Comparison of ENCODE assay signal across 10 cellular contexts in the genomic region with DNA sequence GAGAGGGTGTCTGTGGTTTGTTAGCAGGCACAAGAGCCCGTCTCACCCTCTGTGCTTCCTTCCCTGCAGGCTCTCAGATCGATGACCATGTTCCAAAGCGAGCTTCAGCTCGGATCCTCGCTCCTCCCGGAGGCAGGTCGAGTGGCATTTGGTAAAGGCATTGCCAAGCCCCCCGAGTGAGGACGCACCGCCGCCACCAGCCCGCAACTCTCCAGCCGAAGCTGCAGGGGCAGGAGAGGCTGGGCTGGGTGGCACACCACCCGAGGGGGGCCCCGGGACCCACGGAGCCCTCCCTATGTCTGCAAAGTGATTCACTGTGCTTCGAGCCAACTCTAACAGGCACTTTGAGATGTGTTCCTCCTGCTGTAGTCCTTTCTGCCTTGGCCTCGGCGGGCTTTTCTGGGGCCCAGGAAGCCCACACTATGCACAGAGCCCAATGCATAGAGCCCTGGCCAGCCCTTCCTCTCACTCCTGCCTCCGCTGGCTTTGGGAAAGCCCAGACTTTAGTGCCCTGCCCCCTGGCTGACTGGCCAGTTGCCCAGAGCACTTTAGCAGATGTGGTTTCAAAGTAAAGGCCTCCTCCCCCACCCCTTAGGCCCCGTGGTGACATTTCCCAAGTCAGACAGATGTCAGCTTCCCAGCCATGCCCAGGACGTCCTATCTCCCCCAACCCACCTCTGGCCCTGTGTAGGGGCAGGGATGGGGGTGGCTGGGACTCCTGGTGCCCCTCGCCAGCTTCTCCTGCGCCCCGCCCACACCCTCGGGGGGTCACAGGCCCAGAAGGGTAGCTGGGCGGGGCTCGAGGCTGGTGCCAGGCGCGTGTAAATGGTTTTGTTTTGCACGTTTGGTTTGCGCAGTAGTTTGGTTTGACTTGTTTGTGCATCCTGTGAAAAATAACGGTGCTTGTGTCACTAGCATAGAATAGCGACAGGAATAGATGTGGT. TPM values are rescaled to one million over a fixed set of nuclear protein-coding genes. Genes with fewer than 3 reads are reported as not detected.
DNase-seq lines count a peak whose midpoint lies in the region; ATAC-seq and TF ChIP-seq lines count a peak whose summit lies in the region.
"Had no signal": no experiment of that assay in that cellular context is flagged by ENCODE, and none has a peak within 500 bp of the region (broad histone marks: within the 10 kb centered on the region; RNA-seq: fewer than 3 reads in every experiment).

No MANE protein-coding gene starts in this region.

- TF ChIP-seq CTCF in right atrium auricular region (IDR thresholded peaks at IDR 0.05) (no peak), hepatocyte (IDR thresholded peaks at IDR 0.05; ENCODE audit: poor library complexity) (no peak), osteoblast (IDR thresholded peaks at IDR 0.05; ENCODE audit: extremely low read depth, low read depth, low read length) (no peak), GM23338 (conservative IDR thresholded peaks at IDR 0.05; ENCODE audit: low read depth in 2 of 2) (no peak)

- no peak overlapping the region for H3K4me2 ChIP-seq in hepatocyte
- no peak overlapping the region for H3K4me2 ChIP-seq in osteoblast (ENCODE audit: insufficient read depth, low read length)
- no peak overlapping the region for H3K4me2 ChIP-seq in GM23338

- H3K4me1 ChIP-seq in right atrium auricular region (peaks cover 0 to 9% of the 10 kb centered on the region in 2 donors), hepatocyte (ENCODE audit: insufficient read depth) (no peaks in the 10 kb centered on the region), osteoblast (ENCODE audit: insufficient read depth, low read length) (no peaks in the 10 kb centered on the region), GM23338 (ENCODE audit: insufficient read depth) (0 out of 2 replicates have a peak, but pooled peaks cover 6% of the 10 kb centered on the region)

- WGBS in hepatocyte (ENCODE audit: low lambda C conversion rate, missing lambda C conversion rate) = 83% methylated on average over 34 of the region's 34 CpGs

- H3K36me3 ChIP-seq in right atrium auricular region = no peaks in the 10 kb centered on the region
- H3K36me3 ChIP-seq in hepatocyte (replicated peaks; ENCODE audit: insufficient read depth, low read depth) = no peaks in the 10 kb centered on the region
- no peaks in the 10 kb centered on the region for H3K36me3 ChIP-seq in osteoblast (ENCODE audit: insufficient read depth, low read length)
- no peaks in the 10 kb centered on the region for H3K36me3 ChIP-seq in GM23338 (ENCODE audit: insufficient read depth)

- H3K79me2 ChIP-seq in hepatocyte (no peaks in the 10 kb centered on the region), osteoblast (ENCODE audit: insufficient read depth, low read length) (no peaks in the 10 kb centered on the region), GM23338 (replicated peaks; ENCODE audit: insufficient read depth) (no peaks in the 10 kb centered on the region)
- H3K79me2 ChIP-seq: parathyroid adenoma had no signal

- intact Hi-C loops in Right ventricle myocardium inferior (cut with DNase I) = no loop called here

- no peak overlapping the region for H3K27ac Mint-ChIP-seq in GM23338

- H3K27ac ChIP-seq in right atrium auricular region (no peak overlapping the region), hepatocyte (no peak overlapping the region), osteoblast (ENCODE audit: low read depth, low read length) (no peak overlapping the region), GM23338 (ENCODE audit: low read depth) (no peak overlapping the region)
- H3K27ac ChIP-seq: parathyroid adenoma had no signal

- H3K27me3 Mint-ChIP-seq in GM23338 (ENCODE audit: insufficient read depth, low read depth, poor library complexity) = peaks cover 20% of the 10 kb centered on the region

- H3K9me2 ChIP-seq in hepatocyte (replicated peaks; ENCODE audit: insufficient read depth) (no peaks in the 10 kb centered on the region), GM23338 (ENCODE audit: insufficient read depth) (no peaks in the 10 kb centered on the region)

- peaks cover 2% of the 10 kb centered on the region; the same call in 1 of the 3 replicates for H3K36me3 Mint-ChIP-seq in GM23338 (ENCODE audit: low read depth)

- H2AFZ ChIP-seq in hepatocyte (no peak overlapping the region), osteoblast (ENCODE audit: low read length) (no peak overlapping the region), GM23338 (no peak overlapping the region)
- H2AFZ ChIP-seq: parathyroid adenoma had no signal

- H3K9me3 Mint-ChIP-seq in GM23338 = no peaks in the 10 kb centered on the region

- H3K9me3 ChIP-seq in right atrium auricular region (no peaks in the 10 kb centered on the region), hepatocyte (ENCODE audit: low read depth) (no peaks in the 10 kb centered on the region), osteoblast (ENCODE audit: low read depth, low read length) (no peaks in the 10 kb centered on the region)

- H3F3A ChIP-seq in GM23338 (replicated peaks; ENCODE audit: low read depth) = no peaks in the 10 kb centered on the region

- H4K20me1 ChIP-seq in hepatocyte (ENCODE audit: insufficient read depth, poor library complexity, severe bottlenecking) (no peaks in the 10 kb centered on the region), osteoblast (ENCODE audit: insufficient read depth, low read length) (no peaks in the 10 kb centered on the region), GM23338 (replicated peaks; ENCODE audit: insufficient read depth) (no peaks in the 10 kb centered on the region)

- DNase-seq in Right ventricle myocardium inferior (ENCODE audit: missing footprints) (no peak), right atrium auricular region (ENCODE audit: low spot score) (no peak), SW480 (ENCODE audit: low spot score) (peak; percentile 67), hepatocyte (ENCODE audit: low spot score) (peak; percentile 22), osteoblast (ENCODE audit: insufficient read length, low spot score, missing footprints) (no peak), NK-92 (lab: John Stamatoyannopoulos, UW; ENCODE audit: unreplicated experiment) (no peak), GM23338 (ENCODE audit: low spot score) (no peak)
- DNase-seq in activated T-cell treated with anti-CD3 and anti-CD28 coated beads, Interleukin-2, amount 50 U/mL, for 48 hours = no peak
- DNase-seq: NCI-H1417 had no signal

- no peaks in the 10 kb centered on the region for H3K27me3 ChIP-seq in right atrium auricular region
- peaks cover 8% of the 10 kb centered on the region for H3K27me3 ChIP-seq in hepatocyte
- H3K27me3 ChIP-seq in osteoblast (ENCODE audit: insufficient read depth, low read length) = peaks cover 26% of the 10 kb centered on the region
- peaks cover 19% of the 10 kb centered on the region for H3K27me3 ChIP-seq in GM23338 (ENCODE audit: insufficient read depth)

- H3K4me1 Mint-ChIP-seq in GM23338 = peaks cover 25% of the 10 kb centered on the region

- H3K4me3 ChIP-seq in right atrium auricular region (no peak overlapping the region), hepatocyte (no peak overlapping the region), osteoblast (ENCODE audit: insufficient read depth, low read length) (no peak overlapping the region), GM23338 (no peak overlapping the region)

- H3K4me3 Mint-ChIP-seq in GM23338 = no peak overlapping the region

- peak; percentile 75 for ATAC-seq in Right ventricle myocardium inferior
- no peak; the same call in 2 of the 3 replicates for ATAC-seq in GM23338

TF ChIP-seq in GM23338, 12 proteins besides CTCF, POLR2A, EP300 and RAD21 (continues in another document):
- TF ChIP-seq EZH2 (IDR thresholded peaks at IDR 0.05; ENCODE audit: low read depth, unreplicated experiment) (no peak), REST (IDR thresholded peaks at IDR 0.05; ENCODE audit: unreplicated experiment) (no peak), ZNF331 (CRISPR knock-in tag; IDR thresholded peaks at IDR 0.05; ENCODE audit: low read depth) (no peak), STAT1 (IDR thresholded peaks at IDR 0.05; ENCODE audit: unreplicated experiment) (no peak), POLR2AphosphoS5 (IDR thresholded peaks at IDR 0.05; ENCODE audit: low read depth) (no peak), CREB1 (CRISPR knock-in tag; IDR thresholded peaks at IDR 0.05; ENCODE audit: low read depth) (no peak), EZH2phosphoT487 (IDR thresholded peaks at IDR 0.05; ENCODE audit: unreplicated experiment) (no peak)

RNA-seq across cellular contexts. Expression of gene MAPRE3, which starts 23.3 kb away (rescaled TPM):
- 58.9 TPM for total RNA-seq in Right ventricle myocardium inferior
- 10 to 100 TPM; 20.6 to 33.4 TPM for total RNA-seq in right atrium auricular region
- total RNA-seq in hepatocyte = 8.0 and 8.6 TPM in 2 replicates
- polyA plus RNA-seq in hepatocyte = 23.6 and 29.2 TPM in 2 replicates
- total RNA-seq in osteoblast = 6.5 TPM in 2 replicates
- 3.7 and 4.5 TPM in 2 replicates for total RNA-seq in GM23338 (2014; rRNA removed; shearing (Covaris generic))
- 3.3 and 3.5 TPM in 2 replicates for polyA plus RNA-seq in GM23338 (2016; fragmentation: Nextera tagmentation; extraction: Ambion mirVana)

Comparison
In these comparisons a context has a peak if more than half of its experiments do, and no peak if none do; other contexts are left out.
1. DNase-seq: peak in SW480 (single experiment) and hepatocyte (single experiment); none in Right ventricle myocardium inferior (single experiment), right atrium auricular region (single experiment), osteoblast (single experiment), NK-92 (single experiment), activated T-cell treated with anti-CD3 and anti-CD28 coated beads, Interleukin-2, amount 50 U/mL, for 48 hours (0 of 2) and GM23338 (single experiment).